In genomic region chr14:62077676-62078261, GRCh38 we compare ENCODE assay signal across 16 cellular contexts.
DNase-seq lines count a peak whose midpoint lies in the region; ATAC-seq and TF ChIP-seq lines count a peak whose summit lies in the region.
"Had no signal": no experiment of that assay in that cellular context is flagged by ENCODE, and none has a peak within 500 bp of the region (broad histone marks: within the 10 kb centered on the region; RNA-seq: fewer than 3 reads in every experiment).

No MANE protein-coding gene starts in this region.

- DNase-seq in CD4-positive, alpha-beta memory T cell = peak in 4 of 5 donors; percentile 16 to 36 (median 26)
- DNase-seq in memory B cell (ENCODE audit: low spot score in 2 of 2) (no peak), GF-D8 (lab: John Stamatoyannopoulos, UW) (no peak), SKM-1 treated with dmso at 0.1 percent for 144 hours (lab: John Stamatoyannopoulos, UW; ENCODE audit: unreplicated experiment) (no peak), NCI-H146 treated with DMSO at 0.1 percent for 48 hours (lab: John Stamatoyannopoulos, UW; ENCODE audit: unreplicated experiment) (no peak), CD14-positive monocyte (ENCODE audit: low spot score) (no peak)
- DNase-seq: adrenal gland; heart right ventricle; left cardiac atrium; NCI-H2171 treated with DMSO at 0.1 percent for 48 hours; SHP77 treated with DMSO at 0.1 percent for 48 hours; stimulated activated CD8-positive, alpha-beta memory T cell treated with anti-CD3 and anti-CD28 coated beads, Interleukin-4, amount 100 ng/mL, for 48 hours; trophoblast cell had no signal

- intact Hi-C loops in CD4-positive, alpha-beta memory T cell (cut with micrococcal nuclease) = no loop called here
- intact Hi-C loops in CD14-positive monocyte (cut with micrococcal nuclease) = no loop called here

- no peaks in the 10 kb centered on the region for H3K9me3 ChIP-seq in CD4-positive, alpha-beta memory T cell (ENCODE audit: control insufficient read depth in 1 of 2, low read length in 2 of 2)
- H3K9me3 ChIP-seq in OCI-LY1 (ENCODE audit: low read length) = no peaks in the 10 kb centered on the region
- H3K9me3 ChIP-seq: adrenal gland, HAP-1, heart right ventricle had no signal

- no peak overlapping the region for H2AFZ ChIP-seq in OCI-LY1 (ENCODE audit: low read length)

- POLR2A ChIA-PET in CD4-positive, alpha-beta memory T cell (lab: Charles Lee; ENCODE audit: partially characterized antibody) = interaction anchor here (0.8 kb wide), 1 partner anchor 12 kb away, joined by 3 read pairs; no protein-coding TSS in a partner anchor

- no peaks in the 10 kb centered on the region for H3K9me2 ChIP-seq in OCI-LY1 (ENCODE audit: low read depth, low read length)

- peaks cover 19% of the 10 kb centered on the region for H3K4me1 ChIP-seq in CD4-positive, alpha-beta memory T cell (ENCODE audit: insufficient read depth, low read length)
- H3K4me1 ChIP-seq in OCI-LY1 (ENCODE audit: insufficient read depth, low read length, severe bottlenecking) = peaks cover 62% of the 10 kb centered on the region
- H3K4me1 ChIP-seq: adrenal gland, HAP-1, heart right ventricle had no signal

- H3K4me3 Mint-ChIP-seq in CD4-positive, alpha-beta memory T cell = peak overlapping the region in 3 of 8 donors; percentile 17 to 41 (median 33)
- H3K4me3 Mint-ChIP-seq in memory B cell = peak overlapping the region; percentile 49
- no peak overlapping the region for H3K4me3 Mint-ChIP-seq in CD14-positive monocyte

- no peak overlapping the region for H3K4me3 ChIP-seq in CD4-positive, alpha-beta memory T cell (ENCODE audit: low read length in 2 of 2)
- no peak overlapping the region for H3K4me3 ChIP-seq in OCI-LY1 (ENCODE audit: low read depth, low read length, poor library complexity, severe bottlenecking)
- H3K4me3 ChIP-seq: adrenal gland, HAP-1, heart right ventricle had no signal

- H4K20me1 ChIP-seq in OCI-LY1 (ENCODE audit: insufficient read depth, low read length) = no peaks in the 10 kb centered on the region

- H3F3A ChIP-seq in OCI-LY1 (ENCODE audit: insufficient read depth, low read length) = peaks cover 5% of the 10 kb centered on the region; the same call in 1 of the 2 replicates

- H3K4me2 ChIP-seq in OCI-LY1 (ENCODE audit: low read length) = peak overlapping the region; percentile 66

- H3K9me3 Mint-ChIP-seq in CD4-positive, alpha-beta memory T cell = no peaks in the 10 kb centered on the region
- no peaks in the 10 kb centered on the region for H3K9me3 Mint-ChIP-seq in memory B cell
- H3K9me3 Mint-ChIP-seq in CD14-positive monocyte = peaks cover 0 to 7% (median 3%) of the 10 kb centered on the region in 7 donors

- H3K36me3 ChIP-seq in CD4-positive, alpha-beta memory T cell (ENCODE audit: insufficient read depth, low read length) = no peaks in the 10 kb centered on the region
- H3K36me3 ChIP-seq in OCI-LY1 (ENCODE audit: insufficient read depth, low read length) = no peaks in the 10 kb centered on the region
- H3K36me3 ChIP-seq: adrenal gland, HAP-1, heart right ventricle had no signal

- CTCF ChIA-PET in CD4-positive, alpha-beta memory T cell (lab: Charles Lee; ENCODE audit: partially characterized antibody) = no interaction called here

- peak; percentile 21 for ATAC-seq in GM18868 (IDR thresholded peaks at IDR 0.05; ENCODE audit: unreplicated experiment)
- ATAC-seq in memory B cell (ENCODE audit: low read depth) = peak; percentile 37
- ATAC-seq: heart right ventricle, left cardiac atrium had no signal

- no peaks in the 10 kb centered on the region for H3K27me3 ChIP-seq in CD4-positive, alpha-beta memory T cell (ENCODE audit: insufficient read depth, low read length)
- no peaks in the 10 kb centered on the region for H3K27me3 ChIP-seq in OCI-LY1 (ENCODE audit: insufficient read depth, low read length)
- H3K27me3 ChIP-seq: adrenal gland had no signal

- no peak for TF ChIP-seq CTCF in OCI-LY1 (IDR thresholded peaks at IDR 0.05; ENCODE audit: low read length)
- TF ChIP-seq CTCF in CD14-positive monocyte (IDR thresholded peaks at IDR 0.05) = no peak

- peak overlapping the region; percentile 32; the same call in 1 of the 2 replicates for H3K9ac ChIP-seq in OCI-LY1 (ENCODE audit: low read length)

- H3K79me2 ChIP-seq in OCI-LY1 (ENCODE audit: insufficient read depth, low read length) = no peaks in the 10 kb centered on the region

- H3K27me3 Mint-ChIP-seq in CD4-positive, alpha-beta memory T cell = peaks cover 2 to 3% of the 10 kb centered on the region in 2 donors
- H3K27me3 Mint-ChIP-seq in memory B cell (peaks cover 2% of the 10 kb centered on the region), CD14-positive monocyte (ENCODE audit: low read depth in 3 of 3) (peaks cover 0 to 8% (median 5%) of the 10 kb centered on the region in 3 donors)

- no peak overlapping the region for H3K27ac ChIP-seq in CD4-positive, alpha-beta memory T cell (ENCODE audit: low read depth, low read length)
- H3K27ac ChIP-seq in OCI-LY1 (ENCODE audit: low read depth, low read length, poor library complexity, severe bottlenecking) = peak overlapping the region; percentile 86
- H3K27ac ChIP-seq: adrenal gland had no signal

- H3K4me1 Mint-ChIP-seq in CD4-positive, alpha-beta memory T cell = peaks cover 16 to 19% (median 18%) of the 10 kb centered on the region in 4 donors
- peaks cover 52% of the 10 kb centered on the region for H3K4me1 Mint-ChIP-seq in memory B cell
- no peaks in the 10 kb centered on the region for H3K4me1 Mint-ChIP-seq in CD14-positive monocyte

- peak overlapping the region in 4 of 7 donors; percentile 9 to 31 (median 15) for H3K27ac Mint-ChIP-seq in CD4-positive, alpha-beta memory T cell
- H3K27ac Mint-ChIP-seq in memory B cell = peak overlapping the region; percentile 94
- H3K27ac Mint-ChIP-seq in CD14-positive monocyte = no peak overlapping the region

- H3K36me3 Mint-ChIP-seq in CD4-positive, alpha-beta memory T cell = no peaks in the 10 kb centered on the region
- H3K36me3 Mint-ChIP-seq in memory B cell = peaks cover 2% of the 10 kb centered on the region
- no peaks in the 10 kb centered on the region for H3K36me3 Mint-ChIP-seq in CD14-positive monocyte

Comparison
In these comparisons a context has a peak if more than half of its experiments do, and no peak if none do; other contexts are left out.
1. DNase-seq: peak in CD4-positive, alpha-beta memory T cell (4 of 5); none in memory B cell (0 of 2), GF-D8 (single experiment), SKM-1 treated with dmso at 0.1 percent for 144 hours (single experiment), NCI-H146 treated with DMSO at 0.1 percent for 48 hours (single experiment) and CD14-positive monocyte (single experiment).
2. H3K27ac Mint-ChIP-seq: peak in CD4-positive, alpha-beta memory T cell (4 of 7) and memory B cell (single experiment); none in CD14-positive monocyte (0 of 7).